27 cellular contexts compared by ENCODE assay signal in the genomic region with DNA sequence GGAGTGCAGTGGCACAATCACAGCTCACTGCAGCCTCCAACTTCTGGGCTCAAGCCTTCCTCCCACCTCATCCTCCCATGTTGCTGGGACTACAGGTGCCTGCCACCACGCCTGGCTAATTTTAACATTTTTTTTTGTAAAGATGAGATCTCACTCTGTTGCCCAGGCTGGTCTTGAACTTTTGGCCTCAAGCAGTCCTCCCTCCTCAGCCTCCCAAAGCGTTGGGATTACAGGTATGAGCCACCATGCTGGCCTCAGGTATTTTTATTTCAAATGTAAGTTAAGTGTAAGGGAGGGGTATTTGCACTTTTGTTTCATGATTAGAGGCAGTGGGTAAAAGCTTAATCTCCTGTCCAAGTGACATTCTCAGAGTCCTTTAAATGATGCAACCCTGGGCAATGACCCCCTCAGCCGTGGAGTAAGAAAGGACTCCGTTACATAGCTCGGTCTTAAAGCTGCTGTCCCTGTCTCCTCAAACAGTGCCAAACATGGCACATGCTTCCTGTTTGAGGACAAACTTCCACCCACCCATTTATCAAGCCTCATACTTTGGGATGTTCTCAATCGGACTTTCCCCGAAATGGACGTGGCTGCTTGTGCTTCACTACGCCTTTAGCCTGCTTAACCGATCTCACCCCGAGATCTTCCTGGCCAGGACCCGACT.
"Had no signal": no experiment of that assay in that cellular context is flagged by ENCODE, and none has a peak within 500 bp of the region (broad histone marks: within the 10 kb centered on the region; RNA-seq: fewer than 3 reads in every experiment).

No MANE protein-coding gene starts in this region.

- DNase-seq: activated CD4-positive, alpha-beta memory T cell treated with anti-CD3 and anti-CD28 coated beads for 36 hours; activated CD4-positive, alpha-beta T cell treated with anti-CD3 and anti-CD28 coated beads for 36 hours; activated CD4-positive, alpha-beta T cell treated with anti-CD3 and anti-CD28 coated beads, Interleukin-2, amount 10 ng/mL, durations not matched to agents 24 days and 14 days; activated CD4-positive, CD25-positive, alpha-beta regulatory T cell; activated CD4-positive, CD25-positive, alpha-beta regulatory T cell treated with anti-CD3 and anti-CD28 coated beads, Interleukin-2, amount 50 U/mL, for 72 hours; activated CD8-positive, alpha-beta memory T cell treated with anti-CD3 and anti-CD28 coated beads, Interleukin-2, amount 10 ng/mL, durations not matched to agents 7 days and 5 days; activated CD8-positive, alpha-beta memory T cell treated with anti-CD3 and anti-CD28 coated beads, Interleukin-2, amount 50 U/mL, for 4 hours; activated CD8-positive, alpha-beta T cell treated with anti-CD3 and anti-CD28 coated beads, Interleukin-2, amount 10 ng/mL, durations not matched to agents 7 days and 5 days; activated effector memory CD4-positive, alpha-beta T cell treated with anti-CD3 and anti-CD28 coated beads, Interleukin-2, amount 50 U/mL, for 16 hours; activated naive CD4-positive, alpha-beta T cell treated with anti-CD3 and anti-CD28 coated beads, Interleukin-2, amount 10 ng/mL, durations not matched to agents 7 days and 5 days; activated naive CD8-positive, alpha-beta T cell treated with anti-CD3 and anti-CD28 coated beads, Interleukin-2, amount 10 ng/mL, durations not matched to agents 7 days and 5 days; activated T-cell treated with anti-CD3 and anti-CD28 coated beads, Interleukin-2, amount 50 U/mL, for 1 hour; activated T-cell treated with anti-CD3 and anti-CD28 coated beads, Interleukin-2, amount 50 U/mL, for 48 hours; dorsolateral prefrontal cortex; effector CD4-positive, alpha-beta T cell; effector memory CD8-positive, alpha-beta T cell; foreskin melanocyte; head of caudate nucleus; T-helper 1 cell; T-helper 17 cell; T1000; WERI-Rb-1 had no signal

- ATAC-seq: activated CD4-positive, alpha-beta T cell treated with anti-CD3 and anti-CD28 coated beads for 36 hours; activated CD8-positive, alpha-beta memory T cell treated with anti-CD3 and anti-CD28 coated beads, Interleukin-2, amount 10 ng/mL, durations not matched to agents 7 days and 5 days; activated CD8-positive, alpha-beta T cell treated with anti-CD3 and anti-CD28 coated beads, Interleukin-2, amount 10 ng/mL, durations not matched to agents 7 days and 5 days; activated naive CD4-positive, alpha-beta T cell treated with anti-CD3 and anti-CD28 coated beads, Interleukin-2, amount 50 U/mL, for 72 hours; effector memory CD8-positive, alpha-beta T cell; T-helper 17 cell had no signal

- H3K36me3 ChIP-seq: ascending aorta, breast epithelium, esophagus muscularis mucosa, WERI-Rb-1 had no signal

- H3K4me3 ChIP-seq: ascending aorta, breast epithelium, coronary artery, dorsolateral prefrontal cortex, esophagus muscularis mucosa had no signal

- H3K4me1 ChIP-seq: ascending aorta, breast epithelium, esophagus muscularis mucosa had no signal

- H3K27ac ChIP-seq: ascending aorta, breast epithelium, coronary artery, dorsolateral prefrontal cortex, esophagus muscularis mucosa, WERI-Rb-1 had no signal

- H3K9me3 ChIP-seq: ascending aorta, breast epithelium, esophagus muscularis mucosa had no signal

- H3K27me3 ChIP-seq: ascending aorta, breast epithelium, esophagus muscularis mucosa had no signal
